Comparison of ENCODE assay signal across 20 cellular contexts in the genomic region with DNA sequence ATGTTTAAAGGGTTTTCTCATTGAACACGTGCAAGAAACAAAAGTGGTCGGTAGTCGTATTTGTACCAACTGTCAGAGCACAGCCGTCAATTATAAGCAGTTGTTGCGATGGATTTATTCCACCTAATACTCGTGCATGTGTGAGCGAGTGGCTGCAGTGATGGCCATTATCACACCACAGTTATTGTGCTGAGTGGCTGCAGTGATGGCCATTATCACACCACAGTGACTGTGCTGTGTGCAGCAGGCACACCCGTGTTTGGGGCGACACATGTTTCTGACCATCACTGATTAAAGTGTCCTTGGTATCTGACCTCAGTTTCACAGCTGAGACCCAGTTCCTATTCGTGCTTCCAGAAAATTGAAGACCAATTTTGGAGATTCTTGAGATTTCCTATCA.
"Had no signal": no experiment of that assay in that cellular context is flagged by ENCODE, and none has a peak within 500 bp of the region (broad histone marks: within the 10 kb centered on the region; RNA-seq: fewer than 3 reads in every experiment).

No MANE protein-coding gene starts in this region.

- H3K9me3 ChIP-seq: MG63, SJCRH30 had no signal

- DNase-seq: KBM-7, MG63, NCI-H1092 treated with DMSO at 0.1 percent for 48 hours, NCI-H1436, NCI-H187, NCI-H2029, NCI-H2081 treated with DMSO at 0.1 percent for 48 hours, NCI-H2171, NCI-H226, NCI-H446, NCI-H510A, NCI-H524 treated with DMSO at 0.1 percent for 48 hours, NCI-H69, NCI-H774, SHP77 treated with DMSO at 0.1 percent for 48 hours, SJCRH30 had no signal

- H3K4me3 ChIP-seq: MG63, SJCRH30 had no signal

- H3K27ac ChIP-seq: HL-60, RWPE1, SJCRH30 had no signal

- H3K36me3 ChIP-seq: MG63, SJCRH30 had no signal

- H3K4me1 ChIP-seq: SJCRH30 had no signal

- ATAC-seq: Panc1, SK-N-SH treated with all-trans-retinoic acid at 6 μM for 48 hours had no signal

- H3K27me3 ChIP-seq: SJCRH30 had no signal
